ENCODE assay signal across 33 cellular contexts in genomic region chr3:44206301-44206700, GRCh38. TPM values are rescaled to one million over a fixed set of nuclear protein-coding genes. Genes with fewer than 3 reads are reported as not detected.
"Had no signal": no experiment of that assay in that cellular context is flagged by ENCODE, and none has a peak within 500 bp of the region (broad histone marks: within the 10 kb centered on the region; RNA-seq: fewer than 3 reads in every experiment).

No MANE protein-coding gene starts in this region.

- H3K4me3 ChIP-seq: dorsolateral prefrontal cortex, esophagus muscularis mucosa, gastroesophageal sphincter, heart left ventricle, lung, prostate gland, right atrium auricular region, sigmoid colon, spleen, testis, tibial artery had no signal

- H3K27ac Mint-ChIP-seq: endodermal cell; memory B cell; natural killer cell; stimulated activated memory B cell treated with anti-CD40 and anti-IgM and Interleukin-4, amounts not matched to agents 10 μg/mL and 1 μg/mL and 100 μg/mL, for 72 hours; type B pancreatic cell had no signal

- H3K4me3 Mint-ChIP-seq: endodermal cell; memory B cell; natural killer cell; neural crest cell; stimulated activated memory B cell treated with anti-CD40 and anti-IgM and Interleukin-4, amounts not matched to agents 10 μg/mL and 1 μg/mL and 100 μg/mL, for 72 hours; type B pancreatic cell had no signal

- H3K27ac ChIP-seq: dorsolateral prefrontal cortex, epithelial cell of prostate, esophagus muscularis mucosa, foreskin keratinocyte, gastroesophageal sphincter, heart left ventricle, prostate gland, right atrium auricular region, sigmoid colon, spleen, testis, tibial artery had no signal

- H3K36me3 Mint-ChIP-seq: memory B cell; natural killer cell; stimulated activated memory B cell treated with anti-CD40 and anti-IgM and Interleukin-4, amounts not matched to agents 10 μg/mL and 1 μg/mL and 100 μg/mL, for 72 hours; type B pancreatic cell had no signal

- H3K4me1 Mint-ChIP-seq: endodermal cell; memory B cell; natural killer cell; neural crest cell; stimulated activated memory B cell treated with anti-CD40 and anti-IgM and Interleukin-4, amounts not matched to agents 10 μg/mL and 1 μg/mL and 100 μg/mL, for 72 hours had no signal

- H3K4me1 ChIP-seq: esophagus muscularis mucosa, gastroesophageal sphincter, heart left ventricle, prostate gland, right atrium auricular region, sigmoid colon, spleen, testis, tibial artery had no signal

- H3K9me3 ChIP-seq: esophagus muscularis mucosa, gastroesophageal sphincter, heart left ventricle, prostate gland, right atrium auricular region, sigmoid colon, spleen, testis, tibial artery had no signal

- H3K9me3 Mint-ChIP-seq: endodermal cell; memory B cell; natural killer cell; neural crest cell; stimulated activated memory B cell treated with anti-CD40 and anti-IgM and Interleukin-4, amounts not matched to agents 10 μg/mL and 1 μg/mL and 100 μg/mL, for 72 hours; type B pancreatic cell had no signal

- H3K36me3 ChIP-seq: esophagus muscularis mucosa, gastroesophageal sphincter, heart left ventricle, prostate gland, right atrium auricular region, sigmoid colon, spleen, tibial artery had no signal

- H3K27me3 ChIP-seq: gastroesophageal sphincter, right atrium auricular region, sigmoid colon, testis had no signal

- DNase-seq: dorsolateral prefrontal cortex; effector CD8-positive, alpha-beta T cell; endodermal cell; foreskin keratinocyte; heart left ventricle; hippocampal formation; left colon; left ventricle myocardium superior; natural killer cell; sigmoid colon; spleen; stimulated activated CD4-positive, alpha-beta T cell treated with anti-CD3 and anti-CD28 coated beads, Interleukin-4, amount 100 ng/mL, for 4 hours; stimulated activated naive CD8-positive, alpha-beta T cell treated with anti-CD3 and anti-CD28 coated beads, Interleukin-15, Interleukin-2, amounts not matched to agents 100 U/mL and 50 U/mL, for 24 hours; substantia nigra; tibial artery had no signal

RNA-seq across cellular contexts. Expression of gene TOPAZ1, which starts 35.4 kb away (rescaled TPM):
- total RNA-seq: cerebellum, endodermal cell, esophagus muscularis mucosa, fibroblast of lung, foreskin keratinocyte, gastroesophageal sphincter, heart left ventricle, kidney epithelial cell, left colon, left ventricle myocardium superior, lung, mononuclear cell, natural killer cell, neural crest cell, osteocyte, right atrium auricular region, sigmoid colon, skeletal muscle tissue, spleen, urinary bladder had no signal
